Comparison of ENCODE assay signal across 18 cellular contexts in the genomic region with DNA sequence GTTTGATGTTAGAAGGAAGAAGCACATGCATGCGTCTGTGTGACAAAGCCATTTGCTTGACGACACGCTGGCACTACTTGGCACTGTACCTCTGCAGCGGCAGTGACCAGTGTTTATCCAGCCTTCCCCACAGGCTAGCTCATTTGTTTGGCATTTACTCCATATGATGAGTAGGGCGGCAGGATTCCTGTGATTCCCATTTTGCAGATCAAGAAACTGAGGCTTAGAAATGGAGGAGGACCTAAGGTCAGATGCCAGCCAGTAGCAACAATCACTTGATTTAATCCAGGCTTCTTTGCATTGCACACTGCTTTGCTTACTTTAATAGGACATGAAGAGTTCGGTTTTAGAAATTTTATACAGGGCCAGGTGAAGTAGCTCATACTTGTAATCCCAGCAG. TPM values are rescaled to one million over a fixed set of nuclear protein-coding genes. Genes with fewer than 3 reads are reported as not detected.
DNase-seq lines count a peak whose midpoint lies in the region; ATAC-seq, FAIRE-seq and TF ChIP-seq lines count a peak whose summit lies in the region.
"Had no signal": no experiment of that assay in that cellular context is flagged by ENCODE, and none has a peak within 500 bp of the region (broad histone marks: within the 10 kb centered on the region; RNA-seq: fewer than 3 reads in every experiment).

No MANE protein-coding gene starts in this region.

- H3K27ac ChIP-seq in mammary epithelial cell (ENCODE audit: insufficient read depth, low read depth, low read length) (no peak overlapping the region), H1 (ENCODE audit: low read depth, low read length) (no peak overlapping the region)
- H3K27ac ChIP-seq: C4-2B, GM23248 had no signal

- TF ChIP-seq CTCF in MCF 10A (IDR thresholded peaks at IDR 0.05; ENCODE audit: unreplicated experiment), result no peak
- no peak for TF ChIP-seq CTCF in mammary epithelial cell (conservative IDR thresholded peaks at IDR 0.05 in 1 of 2, IDR thresholded peaks at IDR 0.05 in 1 of 2; ENCODE audit: extremely low read depth in 1 of 2, insufficient read depth in 1 of 2, low read depth in 1 of 2, low read length in 2 of 2)
- TF ChIP-seq CTCF in H1 (IDR thresholded peaks at IDR 0.05; ENCODE audit: control extremely low read depth in 1 of 3, insufficient read depth in 1 of 3, low read depth in 1 of 3, low read length in 3 of 3), result no peak

- H2BK15ac ChIP-seq in H1 (ENCODE audit: low read length), result no peak overlapping the region

- H4K91ac ChIP-seq in H1 (replicated peaks; ENCODE audit: insufficient read length, low read length), result no peak overlapping the region

- no peak for TF ChIP-seq EP300 in H1 (IDR thresholded peaks at IDR 0.05; ENCODE audit: borderline replicate concordance in 1 of 2, low read depth in 2 of 2, low read length in 2 of 2)

- BruUV-seq in MCF 10A (replicated peaks; lab: Mats Ljungman, UMichigan) (no TSS peak), mammary epithelial cell (replicated peaks; lab: Mats Ljungman, UMichigan) (no TSS peak)

- peak overlapping the region; percentile 8 for H3K27ac Mint-ChIP-seq in MCF 10A (ENCODE audit: low read depth, unreplicated experiment)
- no peak overlapping the region for H3K27ac Mint-ChIP-seq in T-helper 2 cell treated with Interferon-gamma antibody and Interleukin-4, amounts not matched to agents 5 μg/mL and 100 μg/mL, for 36 hours
- H3K27ac Mint-ChIP-seq: CD8-positive, alpha-beta T cell had no signal

- no peak overlapping the region for H2BK20ac ChIP-seq in H1 (ENCODE audit: low read length)

- no peaks in the 10 kb centered on the region for H3K9me3 Mint-ChIP-seq in MCF 10A (ENCODE audit: unreplicated experiment)
- no peaks in the 10 kb centered on the region for H3K9me3 Mint-ChIP-seq in T-helper 2 cell treated with Interferon-gamma antibody and Interleukin-4, amounts not matched to agents 5 μg/mL and 100 μg/mL, for 36 hours
- H3K9me3 Mint-ChIP-seq in activated T-cell treated with anti-CD3 and anti-CD28 coated beads, Interleukin-2, amount 50 U/mL, for 4 hours, result no peaks in the 10 kb centered on the region
- H3K9me3 Mint-ChIP-seq: CD8-positive, alpha-beta T cell had no signal

- H2AFZ ChIP-seq in mammary epithelial cell (ENCODE audit: low read depth, low read length) (no peak overlapping the region), H1 (ENCODE audit: low read length) (no peak overlapping the region)
- H2AFZ ChIP-seq: GM23248 had no signal

- H3K23me2 ChIP-seq in H1 (ENCODE audit: low read depth, low read length), result 0 out of 2 replicates have a peak, but pooled peaks cover 1% of the 10 kb centered on the region

- peak overlapping the region; percentile 49; the same call in 1 of the 2 replicates for H2BK5ac ChIP-seq in H1 (ENCODE audit: low read depth, low read length)

- no peak overlapping the region for H3K18ac ChIP-seq in H1 (ENCODE audit: extremely low read depth, low read length)

- no peak overlapping the region for H3K14ac ChIP-seq in H1 (ENCODE audit: insufficient read length)

- H3K9ac ChIP-seq in mammary epithelial cell (ENCODE audit: insufficient read depth, low read length) (no peak overlapping the region), H1 (replicated peaks in 1 of 4; ENCODE audit: extremely low read depth in 1 of 4, low read depth in 3 of 4, low read length in 3 of 4) (no peak overlapping the region)
- H3K9ac ChIP-seq: GM23248 had no signal

- dilution Hi-C loops in mammary epithelial cell (cut with HindIII; ENCODE audit: low sequenced_read_pairs), result no loop called here

- peaks cover 55% of the 10 kb centered on the region for H3K79me2 ChIP-seq in mammary epithelial cell (ENCODE audit: insufficient read depth, low read length)
- H3K79me2 ChIP-seq in H1 (ENCODE audit: control insufficient read depth in 1 of 2, insufficient read depth in 2 of 2, low read length in 2 of 2), result peaks cover 0 to 10% of the 10 kb centered on the region in 2 experiments; a peak in 1 of 4 replicates

- H2BK120ac ChIP-seq in H1 (replicated peaks; ENCODE audit: low read depth, low read length), result no peak overlapping the region

- H3K36me3 Mint-ChIP-seq in MCF 10A (ENCODE audit: insufficient read depth, unreplicated experiment), result peaks cover 21% of the 10 kb centered on the region
- H3K36me3 Mint-ChIP-seq in T-helper 2 cell treated with Interferon-gamma antibody and Interleukin-4, amounts not matched to agents 5 μg/mL and 100 μg/mL, for 36 hours (ENCODE audit: low read depth), result peaks cover 17% of the 10 kb centered on the region
- H3K36me3 Mint-ChIP-seq in activated T-cell treated with anti-CD3 and anti-CD28 coated beads, Interleukin-2, amount 50 U/mL, for 4 hours (ENCODE audit: insufficient read depth), result peaks cover 26% of the 10 kb centered on the region

- no peak for TF ChIP-seq RAD21 in H1 (IDR thresholded peaks at IDR 0.05 in 1 of 2, conservative IDR thresholded peaks at IDR 0.05 in 1 of 2; ENCODE audit: low read depth in 2 of 2, low read length in 2 of 2)

- FAIRE-seq in GM12891 (lab: Jason Lieb, UNC) (peak; percentile 62), H1 (lab: Jason Lieb, UNC) (no peak)
- FAIRE-seq: D721Med, GM18507 had no signal

- in situ Hi-C loops in mammary epithelial cell (cut with MboI; ENCODE audit: low sequenced_read_pairs in 2 of 2), result no loop called here

- H2BK12ac ChIP-seq in H1 (ENCODE audit: low read depth, low read length), result no peak overlapping the region; the same call in 1 of the 2 replicates

- H3K23ac ChIP-seq in H1 (ENCODE audit: insufficient read length), result no peak overlapping the region

- H2AK5ac ChIP-seq in H1 (ENCODE audit: low read depth, low read length), result no peak overlapping the region; the same call in 1 of the 2 replicates

- H3K27me3 Mint-ChIP-seq in MCF 10A (ENCODE audit: insufficient read depth, unreplicated experiment), result no peaks in the 10 kb centered on the region
- H3K27me3 Mint-ChIP-seq in T-helper 2 cell treated with Interferon-gamma antibody and Interleukin-4, amounts not matched to agents 5 μg/mL and 100 μg/mL, for 36 hours (ENCODE audit: low read depth), result no peaks in the 10 kb centered on the region
- H3K27me3 Mint-ChIP-seq in activated T-cell treated with anti-CD3 and anti-CD28 coated beads, Interleukin-2, amount 50 U/mL, for 4 hours (ENCODE audit: low read depth), result no peaks in the 10 kb centered on the region

- CTCF ChIA-PET in MCF 10A (lab: Yijun Ruan, JAX) (interaction anchor here (0.6 to 1.3 kb wide), 3 partner anchors 8 to 66 kb away, joined by 3 to 5 read pairs (median 4); no protein-coding TSS in a partner anchor), mammary epithelial cell (lab: Charles Lee; ENCODE audit: low non-redundant PET) (no interaction called here), H1 (lab: Charles Lee; ENCODE audit: partially characterized antibody) (interaction anchor here (1.4 to 1.8 kb wide), 2 partner anchors 9 to 20 kb away, joined by 4 read pairs; no protein-coding TSS in a partner anchor)

- peaks cover 4% of the 10 kb centered on the region for H3K36me3 ChIP-seq in mammary epithelial cell (ENCODE audit: insufficient read depth, low read length)
- no peaks in the 10 kb centered on the region; a peak in 1 of 8 replicates for H3K36me3 ChIP-seq in H1 (ENCODE audit: control insufficient read depth in 2 of 4, insufficient read depth in 4 of 4, low read length in 3 of 4)

- 96% methylated on average over 6 of the region's 6 CpGs for WGBS in mammary epithelial cell (ENCODE audit: low coverage, missing lambda C conversion rate)
- 97% methylated on average over 6 of the region's 6 CpGs; no CpG with 5 or more reads in 1 of the 2 experiments for WGBS in H1 (ENCODE audit: extremely low coverage in 1 of 2, insufficient coverage in 1 of 2, insufficient read length in 1 of 2, insufficient replicate concordance in 2 of 2, low coverage in 1 of 2, low lambda C conversion rate in 2 of 2, missing lambda C conversion rate in 1 of 2), 2 experiments

- H3K27me3 ChIP-seq in mammary epithelial cell (ENCODE audit: insufficient read depth, low read length) (no peaks in the 10 kb centered on the region), H1 (replicated peaks in 1 of 4; ENCODE audit: control insufficient read depth in 3 of 4, extremely low read depth in 1 of 4, insufficient read depth in 3 of 4, low read length in 3 of 4) (no peaks in the 10 kb centered on the region)

- peaks cover 4% of the 10 kb centered on the region for H3K4me1 Mint-ChIP-seq in MCF 10A (ENCODE audit: insufficient read depth, unreplicated experiment)
- peaks cover 20% of the 10 kb centered on the region for H3K4me1 Mint-ChIP-seq in T-helper 2 cell treated with Interferon-gamma antibody and Interleukin-4, amounts not matched to agents 5 μg/mL and 100 μg/mL, for 36 hours (ENCODE audit: low read depth)
- H3K4me1 Mint-ChIP-seq in activated T-cell treated with anti-CD3 and anti-CD28 coated beads, Interleukin-2, amount 50 U/mL, for 4 hours (ENCODE audit: low read depth), result peaks cover 38% of the 10 kb centered on the region

- TF ChIP-seq POLR2A in GM12891 (IDR thresholded peaks at IDR 0.05; ENCODE audit: low read depth, low read length), result no peak
- no peak for TF ChIP-seq POLR2A in H1 (IDR thresholded peaks at IDR 0.05; ENCODE audit: control extremely low read depth in 1 of 2, low read depth in 2 of 2, low read length in 2 of 2)

- no peak overlapping the region for H3K4me2 ChIP-seq in mammary epithelial cell (ENCODE audit: insufficient read depth, low read depth, low read length)
- no peak overlapping the region for H3K4me2 ChIP-seq in H1 (ENCODE audit: insufficient read depth in 1 of 2, low read depth in 2 of 2, low read length in 2 of 2)

- H3K4me1 ChIP-seq in mammary epithelial cell (ENCODE audit: insufficient read depth, low read length), result no peaks in the 10 kb centered on the region
- H3K4me1 ChIP-seq in H1 (replicated peaks in 1 of 4; ENCODE audit: control insufficient read depth in 3 of 4, insufficient read depth in 4 of 4, low read length in 3 of 4), result peaks cover 0 to 2% (median 2%) of the 10 kb centered on the region in 4 experiments; a peak in 2 of 7 replicates

- H4K8ac ChIP-seq in H1 (ENCODE audit: extremely low read depth, insufficient read depth, low read length), result no peak overlapping the region

- no peak overlapping the region for H3K4me3 Mint-ChIP-seq in MCF 10A (ENCODE audit: unreplicated experiment)
- no peak overlapping the region for H3K4me3 Mint-ChIP-seq in T-helper 2 cell treated with Interferon-gamma antibody and Interleukin-4, amounts not matched to agents 5 μg/mL and 100 μg/mL, for 36 hours
- H3K4me3 Mint-ChIP-seq in activated T-cell treated with anti-CD3 and anti-CD28 coated beads, Interleukin-2, amount 50 U/mL, for 4 hours, result no peak overlapping the region
- H3K4me3 Mint-ChIP-seq: CD8-positive, alpha-beta T cell had no signal

- no peak for DNase-seq in MCF 10A (ENCODE audit: unreplicated experiment)
- no peak for DNase-seq in mammary epithelial cell
- DNase-seq in GM12891 (ENCODE audit: insufficient read length, low spot score), result no peak
- no peak for DNase-seq in H1 (ENCODE audit: low read depth in 1 of 2, low spot score in 2 of 2)
- peak; percentile 34 for DNase-seq in sciatic nerve (ENCODE audit: low spot score)
- no peak for DNase-seq in T-helper 2 cell treated with Interferon-gamma antibody and Interleukin-4, amounts not matched to agents 5 μg/mL and 100 μg/mL, for 36 hours (ENCODE audit: low spot score)
- DNase-seq in activated T-cell treated with anti-CD3 and anti-CD28 coated beads, Interleukin-2, amount 50 U/mL, for 4 hours, result no peak
- DNase-seq: 8988T; AML-193; CD8-positive, alpha-beta T cell; COR-L47; DMS153; GM23248; H7 had no signal

- H3K4me3 ChIP-seq in mammary epithelial cell (replicated peaks in 1 of 3; ENCODE audit: insufficient read depth in 1 of 3, low read depth in 2 of 3, low read length in 3 of 3) (no peak overlapping the region), H1 (ENCODE audit: extremely low read depth in 1 of 4, insufficient read depth in 2 of 4, low read depth in 3 of 4, low read length in 4 of 4) (no peak overlapping the region)
- H3K4me3 ChIP-seq: GM23248 had no signal

- H4K20me1 ChIP-seq in mammary epithelial cell (ENCODE audit: insufficient read depth, low read length), result no peaks in the 10 kb centered on the region
- peaks cover 11 to 12% of the 10 kb centered on the region in 2 experiments for H4K20me1 ChIP-seq in H1 (replicated peaks in 1 of 2; ENCODE audit: control insufficient read depth in 1 of 2, insufficient read depth in 2 of 2, low read length in 2 of 2)

- POLR2A ChIA-PET in MCF 10A (lab: Yijun Ruan, JAX) (interaction anchor here (0.6 to 0.7 kb wide), 2 partner anchors 505 to 1558 kb away, joined by 3 read pairs; no protein-coding TSS in a partner anchor), H1 (lab: Charles Lee; ENCODE audit: partially characterized antibody) (no interaction called here)

- H3K9me3 ChIP-seq in mammary epithelial cell (replicated peaks; ENCODE audit: insufficient read depth, low read length), result no peaks in the 10 kb centered on the region
- no peaks in the 10 kb centered on the region for H3K9me3 ChIP-seq in H1 (ENCODE audit: insufficient read depth in 2 of 2, low read depth in 1 of 2, low read length in 1 of 2)

- H4K5ac ChIP-seq in H1 (ENCODE audit: insufficient read length, low read depth, low read length), result no peak overlapping the region

- ATAC-seq in sciatic nerve (no peak), HG02884 (IDR thresholded peaks at IDR 0.05; ENCODE audit: unreplicated experiment) (no peak)
- no peak for ATAC-seq in activated T-cell treated with anti-CD3 and anti-CD28 coated beads, Interleukin-2, amount 50 U/mL, for 4 hours
- ATAC-seq: CD8-positive, alpha-beta T cell had no signal

- no peak overlapping the region for H3K56ac ChIP-seq in H1 (replicated peaks; ENCODE audit: insufficient read length, low read depth, low read length)

- H3K4ac ChIP-seq in H1 (replicated peaks; ENCODE audit: insufficient read length, low read depth, low read length), result no peak overlapping the region

- intact Hi-C loops in MCF 10A (cut with micrococcal nuclease) (no loop called here), mammary epithelial cell (cut with micrococcal nuclease) (no loop called here), sciatic nerve (cut with DNase I) (loop anchor here (10.0 kb wide), 1 partner anchor 1617 kb away; no protein-coding TSS in a partner anchor)

- peaks cover 6% of the 10 kb centered on the region for H3K79me1 ChIP-seq in H1 (ENCODE audit: low read depth, low read length)

RNA-seq across cellular contexts. Expression of a gene that starts 45.0 kb away (rescaled TPM):
- 26.0 and 27.7 TPM in 2 replicates for total RNA-seq in MCF 10A (2022)
- 10 to 100 TPM; 19.3 to 27.0 TPM for total RNA-seq in mammary epithelial cell
- polyA plus RNA-seq in mammary epithelial cell, result 17.0 TPM
- 6.4 TPM for polyA minus RNA-seq in mammary epithelial cell
- polyA plus RNA-seq in GM12891 (2012; ENCODE audit: low read depth, missing spikeins), result 41.0 TPM
- total RNA-seq in H1 (2021; fragmentation: NEBNext Ultra II Directional; extraction: Animal tissue kit (Norgen Biotek cat#: 25700)), result 18.4 and 19.0 TPM in 2 replicates
- 11.9 and 14.0 TPM in 2 replicates for polyA plus RNA-seq in H1 (2011; rRNA removed)
- polyA plus RNA-seq in H1 (2011; cell fraction: cytosol; rRNA removed), result 11.3 TPM
- 11.6 TPM for polyA plus RNA-seq in H1 (2011; cell fraction: nucleus; rRNA removed)
- polyA plus RNA-seq in H1 (2012, experiment 1 of 2), result 11.4 to 14.8 TPM (median 13.5 TPM) in 4 replicates
- 14.1 TPM for polyA plus RNA-seq in H1 (2012, experiment 2 of 2)
- polyA plus RNA-seq in H1 (2013, experiment 1 of 2), result 9.6 TPM
- polyA plus RNA-seq in H1 (2013, experiment 2 of 2), result 9.5 TPM
- polyA minus RNA-seq in H1 (2011; rRNA and poly(A)+ RNA removed), result 10.9 and 12.5 TPM in 2 replicates
- 11.4 TPM for polyA minus RNA-seq in H1 (2011; cell fraction: cytosol; rRNA and poly(A)+ RNA removed)
- 19.0 TPM for polyA minus RNA-seq in H1 (2011; cell fraction: nucleus; rRNA and poly(A)+ RNA removed)
- total RNA-seq in sciatic nerve, result 36.3 TPM
- total RNA-seq in activated T-cell treated with anti-CD3 and anti-CD28 coated beads, Interleukin-2, amount 50 U/mL, for 4 hours, result 10 to 100 TPM; 29.8 to 31.1 (median 29.9) TPM
